1 cellular context compared by ENCODE assay signal in the genomic region with DNA sequence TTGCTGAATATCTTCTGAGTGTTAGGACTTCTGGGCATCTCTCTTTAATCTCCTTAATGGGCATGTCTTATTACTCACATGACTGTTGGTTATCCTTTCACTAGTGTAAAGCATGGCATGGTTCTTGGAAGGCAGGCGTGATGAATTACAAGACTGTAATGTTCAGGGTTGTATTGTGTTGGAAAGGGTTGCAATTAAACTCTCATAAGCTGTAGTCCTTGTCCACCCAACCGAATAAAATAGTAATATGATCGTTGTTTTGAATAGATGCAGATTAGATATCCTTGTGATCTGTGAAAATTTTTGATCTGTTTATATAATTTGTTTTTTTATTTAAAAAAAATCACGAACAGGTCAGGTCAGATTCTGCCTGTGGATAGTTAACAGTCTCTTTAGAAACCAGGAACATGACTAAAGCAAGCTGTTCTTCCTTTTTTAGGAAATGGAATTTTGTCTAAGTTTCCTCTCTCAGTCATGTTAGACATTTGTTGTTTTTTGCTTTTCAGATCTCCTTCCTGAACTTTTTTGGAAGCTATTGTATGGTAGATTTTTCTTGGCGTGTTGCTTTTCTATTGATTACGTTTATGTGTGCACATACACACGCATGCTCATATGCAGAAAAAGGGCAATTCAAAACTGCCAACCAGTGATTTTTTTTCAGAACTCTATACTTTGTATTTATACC.
TF ChIP-seq lines count a peak whose summit lies in the region.

No MANE protein-coding gene starts in this region.

TF ChIP-seq in GM23338, 12 proteins besides CTCF, POLR2A, EP300 and RAD21 (continued from another document):
- TF ChIP-seq, protein P1, sequence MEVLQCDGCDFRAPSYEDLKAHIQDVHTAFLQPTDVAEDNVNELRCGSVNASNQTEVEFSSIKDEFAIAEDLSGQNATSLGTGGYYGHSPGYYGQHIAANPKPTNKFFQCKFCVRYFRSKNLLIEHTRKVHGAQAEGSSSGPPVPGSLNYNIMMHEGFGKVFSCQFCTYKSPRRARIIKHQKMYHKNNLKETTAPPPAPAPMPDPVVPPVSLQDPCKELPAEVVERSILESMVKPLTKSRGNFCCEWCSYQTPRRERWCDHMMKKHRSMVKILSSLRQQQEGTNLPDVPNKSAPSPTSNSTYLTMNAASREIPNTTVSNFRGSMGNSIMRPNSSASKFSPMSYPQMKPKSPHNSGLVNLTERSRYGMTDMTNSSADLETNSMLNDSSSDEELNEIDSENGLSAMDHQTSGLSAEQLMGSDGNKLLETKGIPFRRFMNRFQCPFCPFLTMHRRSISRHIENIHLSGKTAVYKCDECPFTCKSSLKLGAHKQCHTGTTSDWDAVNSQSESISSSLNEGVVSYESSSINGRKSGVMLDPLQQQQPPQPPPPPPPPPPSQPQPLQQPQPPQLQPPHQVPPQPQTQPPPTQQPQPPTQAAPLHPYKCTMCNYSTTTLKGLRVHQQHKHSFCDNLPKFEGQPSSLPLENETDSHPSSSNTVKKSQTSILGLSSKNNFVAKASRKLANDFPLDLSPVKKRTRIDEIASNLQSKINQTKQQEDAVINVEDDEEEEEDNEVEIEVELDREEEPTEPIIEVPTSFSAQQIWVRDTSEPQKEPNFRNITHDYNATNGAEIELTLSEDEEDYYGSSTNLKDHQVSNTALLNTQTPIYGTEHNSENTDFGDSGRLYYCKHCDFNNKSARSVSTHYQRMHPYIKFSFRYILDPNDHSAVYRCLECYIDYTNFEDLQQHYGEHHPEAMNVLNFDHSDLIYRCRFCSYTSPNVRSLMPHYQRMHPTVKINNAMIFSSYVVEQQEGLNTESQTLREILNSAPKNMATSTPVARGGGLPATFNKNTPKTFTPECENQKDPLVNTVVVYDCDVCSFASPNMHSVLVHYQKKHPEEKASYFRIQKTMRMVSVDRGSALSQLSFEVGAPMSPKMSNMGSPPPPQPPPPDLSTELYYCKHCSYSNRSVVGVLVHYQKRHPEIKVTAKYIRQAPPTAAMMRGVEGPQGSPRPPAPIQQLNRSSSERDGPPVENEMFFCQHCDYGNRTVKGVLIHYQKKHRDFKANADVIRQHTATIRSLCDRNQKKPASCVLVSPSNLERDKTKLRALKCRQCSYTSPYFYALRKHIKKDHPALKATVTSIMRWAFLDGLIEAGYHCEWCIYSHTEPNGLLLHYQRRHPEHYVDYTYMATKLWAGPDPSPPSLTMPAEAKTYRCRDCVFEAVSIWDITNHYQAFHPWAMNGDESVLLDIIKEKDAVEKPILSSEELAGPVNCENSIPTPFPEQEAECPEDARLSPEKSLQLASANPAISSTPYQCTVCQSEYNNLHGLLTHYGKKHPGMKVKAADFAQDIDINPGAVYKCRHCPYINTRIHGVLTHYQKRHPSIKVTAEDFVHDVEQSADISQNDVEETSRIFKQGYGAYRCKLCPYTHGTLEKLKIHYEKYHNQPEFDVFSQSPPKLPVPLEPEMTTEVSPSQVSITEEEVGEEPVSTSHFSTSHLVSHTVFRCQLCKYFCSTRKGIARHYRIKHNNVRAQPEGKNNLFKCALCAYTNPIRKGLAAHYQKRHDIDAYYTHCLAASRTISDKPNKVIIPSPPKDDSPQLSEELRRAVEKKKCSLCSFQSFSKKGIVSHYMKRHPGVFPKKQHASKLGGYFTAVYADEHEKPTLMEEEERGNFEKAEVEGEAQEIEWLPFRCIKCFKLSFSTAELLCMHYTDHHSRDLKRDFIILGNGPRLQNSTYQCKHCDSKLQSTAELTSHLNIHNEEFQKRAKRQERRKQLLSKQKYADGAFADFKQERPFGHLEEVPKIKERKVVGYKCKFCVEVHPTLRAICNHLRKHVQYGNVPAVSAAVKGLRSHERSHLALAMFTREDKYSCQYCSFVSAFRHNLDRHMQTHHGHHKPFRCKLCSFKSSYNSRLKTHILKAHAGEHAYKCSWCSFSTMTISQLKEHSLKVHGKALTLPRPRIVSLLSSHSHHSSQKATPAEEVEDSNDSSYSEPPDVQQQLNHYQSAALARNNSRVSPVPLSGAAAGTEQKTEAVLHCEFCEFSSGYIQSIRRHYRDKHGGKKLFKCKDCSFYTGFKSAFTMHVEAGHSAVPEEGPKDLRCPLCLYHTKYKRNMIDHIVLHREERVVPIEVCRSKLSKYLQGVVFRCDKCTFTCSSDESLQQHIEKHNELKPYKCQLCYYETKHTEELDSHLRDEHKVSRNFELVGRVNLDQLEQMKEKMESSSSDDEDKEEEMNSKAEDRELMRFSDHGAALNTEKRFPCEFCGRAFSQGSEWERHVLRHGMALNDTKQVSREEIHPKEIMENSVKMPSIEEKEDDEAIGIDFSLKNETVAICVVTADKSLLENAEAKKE (CRISPR knock-in tag; IDR thresholded peaks at IDR 0.05) = no peak
- TF ChIP-seq ZNF331 (CRISPR knock-in tag; IDR thresholded peaks at IDR 0.05; ENCODE audit: low read depth) (no peak), ZNF114 (CRISPR knock-in tag; IDR thresholded peaks at IDR 0.05) (no peak), EZH2phosphoT487 (IDR thresholded peaks at IDR 0.05; ENCODE audit: unreplicated experiment) (no peak), NANOG (IDR thresholded peaks at IDR 0.05; ENCODE audit: borderline replicate concordance) (no peak), JUNB (IDR thresholded peaks at IDR 0.05; ENCODE audit: unreplicated experiment) (no peak), CREB1 (CRISPR knock-in tag; IDR thresholded peaks at IDR 0.05; ENCODE audit: low read depth) (no peak)
- TF ChIP-seq, protein P2, sequence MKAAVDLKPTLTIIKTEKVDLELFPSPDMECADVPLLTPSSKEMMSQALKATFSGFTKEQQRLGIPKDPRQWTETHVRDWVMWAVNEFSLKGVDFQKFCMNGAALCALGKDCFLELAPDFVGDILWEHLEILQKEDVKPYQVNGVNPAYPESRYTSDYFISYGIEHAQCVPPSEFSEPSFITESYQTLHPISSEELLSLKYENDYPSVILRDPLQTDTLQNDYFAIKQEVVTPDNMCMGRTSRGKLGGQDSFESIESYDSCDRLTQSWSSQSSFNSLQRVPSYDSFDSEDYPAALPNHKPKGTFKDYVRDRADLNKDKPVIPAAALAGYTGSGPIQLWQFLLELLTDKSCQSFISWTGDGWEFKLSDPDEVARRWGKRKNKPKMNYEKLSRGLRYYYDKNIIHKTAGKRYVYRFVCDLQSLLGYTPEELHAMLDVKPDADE (IDR thresholded peaks at IDR 0.05) = no peak
- TF ChIP-seq, protein P3, sequence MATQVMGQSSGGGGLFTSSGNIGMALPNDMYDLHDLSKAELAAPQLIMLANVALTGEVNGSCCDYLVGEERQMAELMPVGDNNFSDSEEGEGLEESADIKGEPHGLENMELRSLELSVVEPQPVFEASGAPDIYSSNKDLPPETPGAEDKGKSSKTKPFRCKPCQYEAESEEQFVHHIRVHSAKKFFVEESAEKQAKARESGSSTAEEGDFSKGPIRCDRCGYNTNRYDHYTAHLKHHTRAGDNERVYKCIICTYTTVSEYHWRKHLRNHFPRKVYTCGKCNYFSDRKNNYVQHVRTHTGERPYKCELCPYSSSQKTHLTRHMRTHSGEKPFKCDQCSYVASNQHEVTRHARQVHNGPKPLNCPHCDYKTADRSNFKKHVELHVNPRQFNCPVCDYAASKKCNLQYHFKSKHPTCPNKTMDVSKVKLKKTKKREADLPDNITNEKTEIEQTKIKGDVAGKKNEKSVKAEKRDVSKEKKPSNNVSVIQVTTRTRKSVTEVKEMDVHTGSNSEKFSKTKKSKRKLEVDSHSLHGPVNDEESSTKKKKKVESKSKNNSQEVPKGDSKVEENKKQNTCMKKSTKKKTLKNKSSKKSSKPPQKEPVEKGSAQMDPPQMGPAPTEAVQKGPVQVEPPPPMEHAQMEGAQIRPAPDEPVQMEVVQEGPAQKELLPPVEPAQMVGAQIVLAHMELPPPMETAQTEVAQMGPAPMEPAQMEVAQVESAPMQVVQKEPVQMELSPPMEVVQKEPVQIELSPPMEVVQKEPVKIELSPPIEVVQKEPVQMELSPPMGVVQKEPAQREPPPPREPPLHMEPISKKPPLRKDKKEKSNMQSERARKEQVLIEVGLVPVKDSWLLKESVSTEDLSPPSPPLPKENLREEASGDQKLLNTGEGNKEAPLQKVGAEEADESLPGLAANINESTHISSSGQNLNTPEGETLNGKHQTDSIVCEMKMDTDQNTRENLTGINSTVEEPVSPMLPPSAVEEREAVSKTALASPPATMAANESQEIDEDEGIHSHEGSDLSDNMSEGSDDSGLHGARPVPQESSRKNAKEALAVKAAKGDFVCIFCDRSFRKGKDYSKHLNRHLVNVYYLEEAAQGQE (IDR thresholded peaks at IDR 0.05; ENCODE audit: unreplicated experiment) = no peak
